In genomic region chr4:184824081-184824775, GRCh38 we compare ENCODE assay signal across 8 cellular contexts. TPM values are rescaled to one million over a fixed set of nuclear protein-coding genes. Genes with fewer than 3 reads are reported as not detected.
DNase-seq lines count a peak whose midpoint lies in the region; ATAC-seq, FAIRE-seq and TF ChIP-seq lines count a peak whose summit lies in the region.

No MANE protein-coding gene starts in this region.

- DNase-seq in GM12865 (ENCODE audit: low read depth) (peak; percentile 74), osteocyte (ENCODE audit: extremely low spot score, unreplicated experiment) (no peak), urothelium cell line (ENCODE audit: low spot score) (no peak), DMS79 treated with DMSO at 0.1 percent for 48 hours (lab: John Stamatoyannopoulos, UW) (no peak)
- DNase-seq in central memory CD8-positive, alpha-beta T cell (ENCODE audit: low spot score in 2 of 2): no peak

- TF ChIP-seq CTCF in GM12865 (IDR thresholded peaks at IDR 0.05; ENCODE audit: insufficient read depth, low read depth, low read length, missing control alignments): no peak
- TF ChIP-seq CTCF in osteocyte (IDR thresholded peaks at IDR 0.05): no peak

- peak overlapping the region; percentile 95 for H3K4me3 Mint-ChIP-seq in central memory CD8-positive, alpha-beta T cell
- H3K4me3 Mint-ChIP-seq in osteocyte (ENCODE audit: unreplicated experiment): peak overlapping the region; percentile 78

- peak overlapping the region; percentile 90 for H3K27ac Mint-ChIP-seq in central memory CD8-positive, alpha-beta T cell (ENCODE audit: low read depth)
- H3K27ac Mint-ChIP-seq in osteocyte (ENCODE audit: unreplicated experiment): no peak overlapping the region

- H3K36me3 Mint-ChIP-seq in central memory CD8-positive, alpha-beta T cell (ENCODE audit: insufficient read depth): peaks cover 12% of the 10 kb centered on the region
- no peaks in the 10 kb centered on the region for H3K36me3 Mint-ChIP-seq in osteocyte (ENCODE audit: unreplicated experiment)

- peaks cover 51% of the 10 kb centered on the region for H3K4me1 Mint-ChIP-seq in central memory CD8-positive, alpha-beta T cell
- H3K4me1 Mint-ChIP-seq in osteocyte (ENCODE audit: unreplicated experiment): peaks cover 15% of the 10 kb centered on the region

- no peaks in the 10 kb centered on the region for H3K9me3 Mint-ChIP-seq in central memory CD8-positive, alpha-beta T cell
- H3K9me3 Mint-ChIP-seq in osteocyte (ENCODE audit: unreplicated experiment): no peaks in the 10 kb centered on the region

- ATAC-seq in HG03575 (IDR thresholded peaks at IDR 0.05; ENCODE audit: extremely low read depth, insufficient number of reproducible peaks, low FRiP score, unreplicated experiment): peak; percentile 24
- ATAC-seq in central memory CD8-positive, alpha-beta T cell (replicated peaks; ENCODE audit: extremely low read depth, poor library complexity, severe bottlenecking): no peak
- no peak for ATAC-seq in HG03097 (IDR thresholded peaks at IDR 0.05; ENCODE audit: low FRiP score, unreplicated experiment)
- no peak for ATAC-seq in GM18517 (IDR thresholded peaks at IDR 0.05; ENCODE audit: unreplicated experiment)

- H3K27me3 Mint-ChIP-seq in central memory CD8-positive, alpha-beta T cell: no peaks in the 10 kb centered on the region
- peaks cover 3% of the 10 kb centered on the region for H3K27me3 Mint-ChIP-seq in osteocyte (ENCODE audit: unreplicated experiment)

- peak overlapping the region; percentile 81 for H3K4me3 ChIP-seq in GM12865 (ENCODE audit: low read depth, low read length)

- FAIRE-seq in urothelium cell line (lab: Jason Lieb, UNC): no peak

RNA-seq across cellular contexts. Expression of gene ACSL1, which starts 1.5 kb away (rescaled TPM):
- 28.6 and 29.3 TPM in 2 replicates for total RNA-seq in osteocyte
